In the genomic region with DNA sequence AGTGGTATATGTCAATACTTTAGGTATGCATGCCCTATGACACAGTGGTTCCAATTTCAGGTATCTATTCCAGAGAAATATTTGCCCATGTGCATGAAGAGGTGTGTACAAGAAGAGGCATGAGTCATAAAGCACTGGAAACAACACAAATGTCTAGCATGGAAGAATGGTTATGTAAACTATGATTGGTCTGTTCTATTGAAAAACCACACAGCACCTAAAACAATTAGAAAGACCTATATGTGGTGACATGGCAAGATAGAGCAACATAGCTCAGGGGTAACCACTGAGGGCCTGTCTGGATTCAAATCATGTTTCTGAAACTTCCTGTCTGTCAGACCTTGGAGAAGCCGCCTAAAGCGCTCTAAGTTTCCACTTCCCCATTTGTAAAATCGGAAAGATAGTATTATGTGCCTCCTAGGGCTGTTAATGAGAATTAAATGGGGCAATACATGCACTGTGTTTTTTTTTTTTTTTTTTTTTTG, we compare ENCODE assay signal across 1 cellular context.
TF ChIP-seq lines count a peak whose summit lies in the region.

No MANE protein-coding gene starts in this region.

TF ChIP-seq in GM12878, 131 proteins besides CTCF, POLR2A, EP300 and RAD21 (continued from another document and continues in another):
- TF ChIP-seq NKRF (conservative IDR thresholded peaks at IDR 0.05), result no peak
- no peak for TF ChIP-seq PAX5 (IDR thresholded peaks at IDR 0.05; ENCODE audit: borderline replicate concordance, low read depth, low read length)
- TF ChIP-seq BCL11A (IDR thresholded peaks at IDR 0.05; ENCODE audit: low read depth, low read length), result peak; percentile 50
- TF ChIP-seq IRF5 (IDR thresholded peaks at IDR 0.05; ENCODE audit: borderline replicate concordance), result no peak
- no peak for TF ChIP-seq ATF3 (IDR thresholded peaks at IDR 0.05; ENCODE audit: borderline replicate concordance, extremely low read depth, low read depth, low read length)
- no peak for TF ChIP-seq SIX5 (IDR thresholded peaks at IDR 0.05; ENCODE audit: low read depth, low read length, severe bottlenecking)
- TF ChIP-seq ETV6 (conservative IDR thresholded peaks at IDR 0.05 in 1 of 2, IDR thresholded peaks at IDR 0.05 in 1 of 2; ENCODE audit: borderline replicate concordance in 1 of 2, low read depth in 1 of 2), result peak in 1 of 2 experiments; percentile 32; a peak in 1 of 4 replicates
- no peak for TF ChIP-seq FOS (IDR thresholded peaks at IDR 0.05; ENCODE audit: borderline replicate concordance, extremely low read depth, insufficient read length)
- peak; percentile 67; the same call in 1 of the 2 replicates for TF ChIP-seq ZNF384 (IDR thresholded peaks at IDR 0.05; ENCODE audit: borderline replicate concordance, low read depth, low read length)
- peak; percentile 84 to 86 for TF ChIP-seq IKZF2 (IDR thresholded peaks at IDR 0.05)
- TF ChIP-seq NFIC (IDR thresholded peaks at IDR 0.05; ENCODE audit: low read depth, low read length), result peak; percentile 62
- TF ChIP-seq DPF2 (IDR thresholded peaks at IDR 0.05), result peak; percentile 45; the same call in 1 of the 2 replicates
- TF ChIP-seq ATF7 (IDR thresholded peaks at IDR 0.05; ENCODE audit: low read depth), result peak; percentile 73
- TF ChIP-seq RFX5 (IDR thresholded peaks at IDR 0.05; ENCODE audit: low read depth, low read length), result no peak
- TF ChIP-seq SMAD1 (IDR thresholded peaks at IDR 0.05; ENCODE audit: low read depth, partially characterized antibody), result no peak
- TF ChIP-seq JUNB (IDR thresholded peaks at IDR 0.05), result peak; percentile 57
- TF ChIP-seq, protein P1, sequence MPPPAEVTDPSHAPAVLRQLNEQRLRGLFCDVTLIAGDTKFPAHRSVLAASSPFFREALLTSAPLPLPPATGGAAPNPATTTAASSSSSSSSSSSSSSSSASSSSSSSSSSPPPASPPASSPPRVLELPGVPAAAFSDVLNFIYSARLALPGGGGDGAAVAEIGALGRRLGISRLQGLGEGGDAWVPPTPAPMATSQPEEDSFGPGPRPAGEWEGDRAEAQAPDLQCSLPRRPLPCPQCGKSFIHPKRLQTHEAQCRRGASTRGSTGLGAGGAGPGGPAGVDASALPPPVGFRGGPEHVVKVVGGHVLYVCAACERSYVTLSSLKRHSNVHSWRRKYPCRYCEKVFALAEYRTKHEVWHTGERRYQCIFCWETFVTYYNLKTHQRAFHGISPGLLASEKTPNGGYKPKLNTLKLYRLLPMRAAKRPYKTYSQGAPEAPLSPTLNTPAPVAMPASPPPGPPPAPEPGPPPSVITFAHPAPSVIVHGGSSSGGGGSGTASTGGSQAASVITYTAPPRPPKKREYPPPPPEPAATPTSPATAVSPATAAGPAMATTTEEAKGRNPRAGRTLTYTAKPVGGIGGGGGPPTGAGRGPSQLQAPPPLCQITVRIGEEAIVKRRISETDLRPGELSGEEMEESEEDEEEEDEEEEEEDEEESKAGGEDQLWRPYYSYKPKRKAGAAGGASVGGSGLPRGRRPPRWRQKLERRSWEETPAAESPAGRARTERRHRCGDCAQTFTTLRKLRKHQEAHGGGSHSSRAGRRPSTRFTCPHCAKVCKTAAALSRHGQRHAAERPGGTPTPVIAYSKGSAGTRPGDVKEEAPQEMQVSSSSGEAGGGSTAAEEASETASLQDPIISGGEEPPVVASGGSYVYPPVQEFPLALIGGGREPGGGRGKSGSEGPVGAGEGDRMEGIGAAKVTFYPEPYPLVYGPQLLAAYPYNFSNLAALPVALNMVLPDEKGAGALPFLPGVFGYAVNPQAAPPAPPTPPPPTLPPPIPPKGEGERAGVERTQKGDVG (CRISPR knock-in tag; IDR thresholded peaks at IDR 0.05), result no peak
- no peak for TF ChIP-seq KLF5 (IDR thresholded peaks at IDR 0.05; ENCODE audit: partially characterized antibody)
- TF ChIP-seq NBN (IDR thresholded peaks at IDR 0.05), result peak; percentile 73; the same call in 1 of the 2 replicates
- TF ChIP-seq, protein P2, sequence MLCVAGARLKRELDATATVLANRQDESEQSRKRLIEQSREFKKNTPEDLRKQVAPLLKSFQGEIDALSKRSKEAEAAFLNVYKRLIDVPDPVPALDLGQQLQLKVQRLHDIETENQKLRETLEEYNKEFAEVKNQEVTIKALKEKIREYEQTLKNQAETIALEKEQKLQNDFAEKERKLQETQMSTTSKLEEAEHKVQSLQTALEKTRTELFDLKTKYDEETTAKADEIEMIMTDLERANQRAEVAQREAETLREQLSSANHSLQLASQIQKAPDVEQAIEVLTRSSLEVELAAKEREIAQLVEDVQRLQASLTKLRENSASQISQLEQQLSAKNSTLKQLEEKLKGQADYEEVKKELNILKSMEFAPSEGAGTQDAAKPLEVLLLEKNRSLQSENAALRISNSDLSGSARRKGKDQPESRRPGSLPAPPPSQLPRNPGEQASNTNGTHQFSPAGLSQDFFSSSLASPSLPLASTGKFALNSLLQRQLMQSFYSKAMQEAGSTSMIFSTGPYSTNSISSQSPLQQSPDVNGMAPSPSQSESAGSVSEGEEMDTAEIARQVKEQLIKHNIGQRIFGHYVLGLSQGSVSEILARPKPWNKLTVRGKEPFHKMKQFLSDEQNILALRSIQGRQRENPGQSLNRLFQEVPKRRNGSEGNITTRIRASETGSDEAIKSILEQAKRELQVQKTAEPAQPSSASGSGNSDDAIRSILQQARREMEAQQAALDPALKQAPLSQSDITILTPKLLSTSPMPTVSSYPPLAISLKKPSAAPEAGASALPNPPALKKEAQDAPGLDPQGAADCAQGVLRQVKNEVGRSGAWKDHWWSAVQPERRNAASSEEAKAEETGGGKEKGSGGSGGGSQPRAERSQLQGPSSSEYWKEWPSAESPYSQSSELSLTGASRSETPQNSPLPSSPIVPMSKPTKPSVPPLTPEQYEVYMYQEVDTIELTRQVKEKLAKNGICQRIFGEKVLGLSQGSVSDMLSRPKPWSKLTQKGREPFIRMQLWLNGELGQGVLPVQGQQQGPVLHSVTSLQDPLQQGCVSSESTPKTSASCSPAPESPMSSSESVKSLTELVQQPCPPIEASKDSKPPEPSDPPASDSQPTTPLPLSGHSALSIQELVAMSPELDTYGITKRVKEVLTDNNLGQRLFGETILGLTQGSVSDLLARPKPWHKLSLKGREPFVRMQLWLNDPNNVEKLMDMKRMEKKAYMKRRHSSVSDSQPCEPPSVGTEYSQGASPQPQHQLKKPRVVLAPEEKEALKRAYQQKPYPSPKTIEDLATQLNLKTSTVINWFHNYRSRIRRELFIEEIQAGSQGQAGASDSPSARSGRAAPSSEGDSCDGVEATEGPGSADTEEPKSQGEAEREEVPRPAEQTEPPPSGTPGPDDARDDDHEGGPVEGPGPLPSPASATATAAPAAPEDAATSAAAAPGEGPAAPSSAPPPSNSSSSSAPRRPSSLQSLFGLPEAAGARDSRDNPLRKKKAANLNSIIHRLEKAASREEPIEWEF (IDR thresholded peaks at IDR 0.05; ENCODE audit: insufficient replicate concordance, low read depth, low read length), result no peak
- TF ChIP-seq GABPA (IDR thresholded peaks at IDR 0.05; ENCODE audit: low read depth), result no peak
- TF ChIP-seq YY1 (IDR thresholded peaks at IDR 0.05; ENCODE audit: low read depth, low read length), result no peak
- peak in 1 of 2 experiments; percentile 66; a peak in 1 of 4 replicates for TF ChIP-seq CEBPB (IDR thresholded peaks at IDR 0.05; ENCODE audit: borderline replicate concordance in 1 of 2, low read depth in 2 of 2, low read length in 2 of 2)
- TF ChIP-seq CEBPZ (IDR thresholded peaks at IDR 0.05; ENCODE audit: low read depth, low read length), result no peak
- no peak for TF ChIP-seq SRF (IDR thresholded peaks at IDR 0.05; ENCODE audit: low read depth in 2 of 2, low read length in 2 of 2)
- TF ChIP-seq NR2C1 (IDR thresholded peaks at IDR 0.05), result no peak
- peak; percentile 97 for TF ChIP-seq SPI1 (IDR thresholded peaks at IDR 0.05; ENCODE audit: borderline replicate concordance, insufficient read depth, low read depth, low read length)
- TF ChIP-seq, protein P3, sequence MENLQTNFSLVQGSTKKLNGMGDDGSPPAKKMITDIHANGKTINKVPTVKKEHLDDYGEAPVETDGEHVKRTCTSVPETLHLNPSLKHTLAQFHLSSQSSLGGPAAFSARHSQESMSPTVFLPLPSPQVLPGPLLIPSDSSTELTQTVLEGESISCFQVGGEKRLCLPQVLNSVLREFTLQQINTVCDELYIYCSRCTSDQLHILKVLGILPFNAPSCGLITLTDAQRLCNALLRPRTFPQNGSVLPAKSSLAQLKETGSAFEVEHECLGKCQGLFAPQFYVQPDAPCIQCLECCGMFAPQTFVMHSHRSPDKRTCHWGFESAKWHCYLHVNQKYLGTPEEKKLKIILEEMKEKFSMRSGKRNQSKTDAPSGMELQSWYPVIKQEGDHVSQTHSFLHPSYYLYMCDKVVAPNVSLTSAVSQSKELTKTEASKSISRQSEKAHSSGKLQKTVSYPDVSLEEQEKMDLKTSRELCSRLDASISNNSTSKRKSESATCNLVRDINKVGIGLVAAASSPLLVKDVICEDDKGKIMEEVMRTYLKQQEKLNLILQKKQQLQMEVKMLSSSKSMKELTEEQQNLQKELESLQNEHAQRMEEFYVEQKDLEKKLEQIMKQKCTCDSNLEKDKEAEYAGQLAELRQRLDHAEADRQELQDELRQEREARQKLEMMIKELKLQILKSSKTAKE (IDR thresholded peaks at IDR 0.05; ENCODE audit: low read depth, poor library complexity, severe bottlenecking), result peak; percentile 98
- TF ChIP-seq, protein P4, sequence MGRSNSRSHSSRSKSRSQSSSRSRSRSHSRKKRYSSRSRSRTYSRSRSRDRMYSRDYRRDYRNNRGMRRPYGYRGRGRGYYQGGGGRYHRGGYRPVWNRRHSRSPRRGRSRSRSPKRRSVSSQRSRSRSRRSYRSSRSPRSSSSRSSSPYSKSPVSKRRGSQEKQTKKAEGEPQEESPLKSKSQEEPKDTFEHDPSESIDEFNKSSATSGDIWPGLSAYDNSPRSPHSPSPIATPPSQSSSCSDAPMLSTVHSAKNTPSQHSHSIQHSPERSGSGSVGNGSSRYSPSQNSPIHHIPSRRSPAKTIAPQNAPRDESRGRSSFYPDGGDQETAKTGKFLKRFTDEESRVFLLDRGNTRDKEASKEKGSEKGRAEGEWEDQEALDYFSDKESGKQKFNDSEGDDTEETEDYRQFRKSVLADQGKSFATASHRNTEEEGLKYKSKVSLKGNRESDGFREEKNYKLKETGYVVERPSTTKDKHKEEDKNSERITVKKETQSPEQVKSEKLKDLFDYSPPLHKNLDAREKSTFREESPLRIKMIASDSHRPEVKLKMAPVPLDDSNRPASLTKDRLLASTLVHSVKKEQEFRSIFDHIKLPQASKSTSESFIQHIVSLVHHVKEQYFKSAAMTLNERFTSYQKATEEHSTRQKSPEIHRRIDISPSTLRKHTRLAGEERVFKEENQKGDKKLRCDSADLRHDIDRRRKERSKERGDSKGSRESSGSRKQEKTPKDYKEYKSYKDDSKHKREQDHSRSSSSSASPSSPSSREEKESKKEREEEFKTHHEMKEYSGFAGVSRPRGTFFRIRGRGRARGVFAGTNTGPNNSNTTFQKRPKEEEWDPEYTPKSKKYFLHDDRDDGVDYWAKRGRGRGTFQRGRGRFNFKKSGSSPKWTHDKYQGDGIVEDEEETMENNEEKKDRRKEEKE (IDR thresholded peaks at IDR 0.05), result no peak
- TF ChIP-seq MEF2B (IDR thresholded peaks at IDR 0.05; ENCODE audit: partially characterized antibody, poor library complexity, severe bottlenecking), result peak; percentile 34
- TF ChIP-seq MTA3 (IDR thresholded peaks at IDR 0.05; ENCODE audit: borderline replicate concordance, low read length), result no peak; the same call in 1 of the 2 replicates
